8 cellular contexts compared by ENCODE assay signal in the genomic region with DNA sequence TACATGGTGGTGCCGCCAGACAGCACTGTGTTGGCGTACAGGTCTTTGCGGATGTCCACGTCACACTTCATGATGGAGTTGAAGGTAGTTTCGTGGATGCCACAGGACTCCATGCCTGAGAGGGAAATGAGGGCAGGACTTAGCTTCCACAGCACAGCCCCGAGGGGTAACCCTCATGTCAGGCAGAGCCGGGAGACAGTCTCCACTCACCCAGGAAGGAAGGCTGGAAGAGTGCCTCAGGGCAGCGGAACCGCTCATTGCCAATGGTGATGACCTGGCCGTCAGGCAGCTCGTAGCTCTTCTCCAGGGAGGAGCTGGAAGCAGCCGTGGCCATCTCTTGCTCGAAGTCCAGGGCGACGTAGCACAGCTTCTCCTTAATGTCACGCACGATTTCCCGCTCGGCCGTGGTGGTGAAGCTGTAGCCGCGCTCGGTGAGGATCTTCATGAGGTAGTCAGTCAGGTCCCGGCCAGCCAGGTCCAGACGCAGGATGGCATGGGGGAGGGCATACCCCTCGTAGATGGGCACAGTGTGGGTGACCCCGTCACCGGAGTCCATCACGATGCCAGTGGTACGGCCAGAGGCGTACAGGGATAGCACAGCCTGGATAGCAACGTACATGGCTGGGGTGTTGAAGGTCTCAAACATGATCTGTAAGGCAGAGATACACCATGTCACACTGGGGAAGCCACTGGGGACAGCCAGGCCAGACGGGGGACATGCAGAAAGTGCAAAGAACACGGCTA. TPM values are rescaled to one million over a fixed set of nuclear protein-coding genes. Genes with fewer than 3 reads are reported as not detected.
DNase-seq lines count a peak whose midpoint lies in the region; ATAC-seq, FAIRE-seq and TF ChIP-seq lines count a peak whose summit lies in the region.

No MANE protein-coding gene starts in this region.

- ATAC-seq in activated T-cell treated with anti-CD3 and anti-CD28 coated beads, Interleukin-2, amount 50 U/mL, for 4 hours, result no peak
- ATAC-seq in foreskin keratinocyte (no peak), pancreas (no peak), GM18868 (IDR thresholded peaks at IDR 0.05; ENCODE audit: unreplicated experiment) (no peak)

- H3K9me3 Mint-ChIP-seq in IgD-negative memory B cell, result no peaks in the 10 kb centered on the region
- no peaks in the 10 kb centered on the region for H3K9me3 Mint-ChIP-seq in activated T-cell treated with anti-CD3 and anti-CD28 coated beads, Interleukin-2, amount 50 U/mL, for 4 hours

- FAIRE-seq in pancreas (lab: Jason Lieb, UNC), result no peak

- peaks cover 31 to 38% (median 38%) of the 10 kb centered on the region in 3 donors for H3K4me1 Mint-ChIP-seq in IgD-negative memory B cell
- peaks cover 35% of the 10 kb centered on the region for H3K4me1 Mint-ChIP-seq in activated T-cell treated with anti-CD3 and anti-CD28 coated beads, Interleukin-2, amount 50 U/mL, for 4 hours (ENCODE audit: low read depth)

- peaks cover 60% of the 10 kb centered on the region for H3K36me3 ChIP-seq in A673 (ENCODE audit: insufficient read depth, low read length, poor library complexity, severe bottlenecking)
- H3K36me3 ChIP-seq in pancreas, result peaks cover 0 to 37% (median 33%) of the 10 kb centered on the region in 3 donors

- no peaks in the 10 kb centered on the region for H3K27me3 Mint-ChIP-seq in IgD-negative memory B cell
- no peaks in the 10 kb centered on the region for H3K27me3 Mint-ChIP-seq in activated T-cell treated with anti-CD3 and anti-CD28 coated beads, Interleukin-2, amount 50 U/mL, for 4 hours (ENCODE audit: low read depth)

- no peak for TF ChIP-seq CTCF in A673 (conservative IDR thresholded peaks at IDR 0.05; ENCODE audit: low read depth, low read length)
- no peak for TF ChIP-seq CTCF in foreskin keratinocyte (conservative IDR thresholded peaks at IDR 0.05)
- TF ChIP-seq CTCF in pancreas (IDR thresholded peaks at IDR 0.05), result no peak

- intact Hi-C loops in A673 (cut with micrococcal nuclease; ENCODE audit: unreplicated experiment) (no loop called here), pancreas (cut with DNase I) (no loop called here)

- no TSS peak for BruUV-seq in A673 (replicated peaks; lab: Mats Ljungman, UMichigan)

- peak overlapping the region; percentile 77 to 95 (median 94) for H3K27ac Mint-ChIP-seq in IgD-negative memory B cell

- peak overlapping the region; percentile 87 to 99 (median 94) for H3K4me3 Mint-ChIP-seq in IgD-negative memory B cell
- H3K4me3 Mint-ChIP-seq in activated T-cell treated with anti-CD3 and anti-CD28 coated beads, Interleukin-2, amount 50 U/mL, for 4 hours, result peak overlapping the region; percentile 91

- peaks cover 11% of the 10 kb centered on the region for H3K36me3 Mint-ChIP-seq in IgD-negative memory B cell
- peaks cover 33% of the 10 kb centered on the region for H3K36me3 Mint-ChIP-seq in activated T-cell treated with anti-CD3 and anti-CD28 coated beads, Interleukin-2, amount 50 U/mL, for 4 hours (ENCODE audit: insufficient read depth)

- WGBS in pancreas, 2 donors, result 61 to 71% methylated on average over 34 of the region's 34 CpGs

- H3K27me3 ChIP-seq in A673 (replicated peaks; ENCODE audit: insufficient read depth, low read depth, low read length, poor library complexity) (no peaks in the 10 kb centered on the region), foreskin keratinocyte (no peaks in the 10 kb centered on the region), pancreas (no peaks in the 10 kb centered on the region)

- H3K4me1 ChIP-seq in A673 (ENCODE audit: insufficient read depth, low read length, poor library complexity, severe bottlenecking) (peaks cover 33% of the 10 kb centered on the region), foreskin keratinocyte (no peaks in the 10 kb centered on the region), pancreas (peaks cover 0 to 8% (median 8%) of the 10 kb centered on the region in 3 donors)

- in situ Hi-C loops in KBM-7 (cut with MboI; ENCODE audit: low pct_unique_long_range_greater_than_20kb, low sequenced_read_pairs), result no loop called here

- DNase-seq in A673 (ENCODE audit: low spot score) (peak; percentile 50), foreskin keratinocyte (peak in 1 of 2 donors; percentile 25), pancreas (peak in 5 of 6 donors; percentile 34 to 84 (median 64)), KBM-7 (no peak), cerebellar cortex (ENCODE audit: low spot score) (no peak)
- no peak for DNase-seq in activated T-cell treated with anti-CD3 and anti-CD28 coated beads, Interleukin-2, amount 50 U/mL, for 4 hours

- H3K9me3 ChIP-seq in A673 (ENCODE audit: low read depth, low read length, poor library complexity, severe bottlenecking) (no peaks in the 10 kb centered on the region), pancreas (no peaks in the 10 kb centered on the region)

- H3K27ac ChIP-seq in A673 (ENCODE audit: low read depth, low read length, poor library complexity, severe bottlenecking), result peak overlapping the region; percentile 100
- H3K27ac ChIP-seq in foreskin keratinocyte, result peak overlapping the region; percentile 75
- H3K27ac ChIP-seq in pancreas, result peak overlapping the region in 2 of 4 donors; percentile 100

- CTCF ChIA-PET in A673 (lab: Charles Lee), result no interaction called here

- POLR2A ChIA-PET in A673 (lab: Charles Lee; ENCODE audit: low non-redundant PET), result interaction anchor here (1.1 kb wide), 1 partner anchor 8 kb away, joined by 3 read pairs; no protein-coding TSS in a partner anchor

- peak overlapping the region; percentile 98 for H3K4me3 ChIP-seq in A673 (ENCODE audit: low read depth, low read length, poor library complexity, severe bottlenecking)
- peak overlapping the region; percentile 87 to 100 (median 94) for H3K4me3 ChIP-seq in pancreas

RNA-seq across cellular contexts. Expression of a gene that starts 2.2 kb away (rescaled TPM):
- total RNA-seq in A673 (2021), result 3,928 and 4,273 TPM in 2 replicates
- 10,465 TPM for polyA plus RNA-seq in IgD-negative memory B cell
- 1,000 to 10,000 TPM; 6,778 to 7,684 (median 6,905) TPM for total RNA-seq in activated T-cell treated with anti-CD3 and anti-CD28 coated beads, Interleukin-2, amount 50 U/mL, for 4 hours
- 10,018 and 10,020 TPM in 2 replicates for total RNA-seq in foreskin keratinocyte
- 8,202 and 8,857 TPM in 2 replicates for polyA plus RNA-seq in foreskin keratinocyte
- 1,000 to 10,000 TPM in 2 of 6 donors, 100 to 1,000 TPM in 4; 444 to 1,539 (median 804) TPM for total RNA-seq in pancreas
- polyA plus RNA-seq in pancreas, result 1,000 to 10,000 TPM in 1 of 2 donors, 100 to 1,000 TPM in 1; 897 to 2,761 TPM

RNA-seq across cellular contexts. Expression of a gene that starts 14.6 kb away (rescaled TPM):
- 18.4 and 18.9 TPM in 2 replicates for total RNA-seq in A673 (2021)
- 1.3 TPM for polyA plus RNA-seq in IgD-negative memory B cell
- 10 to 100 TPM; 11.9 to 13.1 (median 12.8) TPM for total RNA-seq in activated T-cell treated with anti-CD3 and anti-CD28 coated beads, Interleukin-2, amount 50 U/mL, for 4 hours
- 13.6 and 14.4 TPM in 2 replicates for total RNA-seq in foreskin keratinocyte
- 2.5 and 3.4 TPM in 2 replicates for polyA plus RNA-seq in foreskin keratinocyte
- total RNA-seq in pancreas, result 1 to 10 TPM; 3.7 to 6.8 (median 4.2) TPM
- 1 to 10 TPM; 2.1 to 3.0 TPM for polyA plus RNA-seq in pancreas

Comparison
In these comparisons a context has a peak if more than half of its experiments do, and no peak if none do; other contexts are left out.
1. DNase-seq: peak in A673 (single experiment) and pancreas (5 of 6); none in activated T-cell treated with anti-CD3 and anti-CD28 coated beads, Interleukin-2, amount 50 U/mL, for 4 hours (single experiment), KBM-7 (single experiment) and cerebellar cortex (single experiment).